17 cellular contexts compared by ENCODE assay signal in the genomic region with DNA sequence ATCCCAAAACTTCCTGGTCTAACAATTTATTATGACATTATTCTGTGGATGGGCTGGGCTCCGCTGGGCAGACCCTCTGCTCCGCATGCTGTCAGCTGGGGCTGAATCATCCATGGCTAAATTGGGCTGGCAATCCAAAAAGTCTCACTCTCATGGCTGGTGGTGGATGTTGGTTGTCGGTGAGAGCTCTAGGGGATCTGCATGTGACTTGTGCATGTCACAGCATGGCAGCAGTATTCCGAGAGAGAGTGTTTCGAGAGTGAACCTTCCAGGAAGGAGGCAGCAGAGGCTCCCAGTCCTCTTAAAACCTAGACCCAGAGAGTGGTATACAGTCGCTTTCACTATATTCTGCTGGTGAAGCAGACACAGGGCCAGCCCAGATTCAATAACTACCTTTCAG. TPM values are rescaled to one million over a fixed set of nuclear protein-coding genes. Genes with fewer than 3 reads are reported as not detected.
"Had no signal": no experiment of that assay in that cellular context is flagged by ENCODE, and none has a peak within 500 bp of the region (broad histone marks: within the 10 kb centered on the region; RNA-seq: fewer than 3 reads in every experiment).

No MANE protein-coding gene starts in this region.

- H3K9ac ChIP-seq: parathyroid adenoma had no signal

- H3K4me1 Mint-ChIP-seq: activated CD4-positive, alpha-beta T cell treated with anti-CD3 and anti-CD28 coated beads, Interleukin-2, amount 10 ng/mL, durations not matched to agents 24 days and 14 days; activated naive CD4-positive, alpha-beta T cell treated with anti-CD3 and anti-CD28 coated beads, Interleukin-2, amount 10 ng/mL, durations not matched to agents 7 days and 5 days; central memory CD8-positive, alpha-beta T cell; memory B cell had no signal

- H3K79me2 ChIP-seq: parathyroid adenoma had no signal

- H3K27ac Mint-ChIP-seq: activated CD4-positive, alpha-beta T cell treated with anti-CD3 and anti-CD28 coated beads, Interleukin-2, amount 10 ng/mL, durations not matched to agents 24 days and 14 days; activated naive CD4-positive, alpha-beta T cell treated with anti-CD3 and anti-CD28 coated beads, Interleukin-2, amount 10 ng/mL, durations not matched to agents 7 days and 5 days; activated T-helper 2 cell treated with anti-CD3 and anti-CD28 coated beads, Interferon-gamma antibody, Interleukin-2, Interleukin-4, amounts not matched to agents 10 μg/mL and 5 μg/mL and 100 μg/mL, durations not matched to agents 14 hours and 24 hours and 36 hours; dendritic cell treated with granulocyte-macrophage colony-stimulating factor and Interleukin-4, amounts not matched to agents 40 ng/mL and 50 ng/mL, for 4 days; memory B cell; stimulated activated memory B cell treated with anti-CD40 and anti-IgM and Interleukin-4, amounts not matched to agents 10 μg/mL and 1 μg/mL and 100 μg/mL, for 72 hours; type B pancreatic cell; WTC11 had no signal

- H2AFZ ChIP-seq: parathyroid adenoma had no signal

- H3K27me3 Mint-ChIP-seq: activated CD4-positive, alpha-beta T cell treated with anti-CD3 and anti-CD28 coated beads, Interleukin-2, amount 10 ng/mL, durations not matched to agents 24 days and 14 days; activated naive CD4-positive, alpha-beta T cell treated with anti-CD3 and anti-CD28 coated beads, Interleukin-2, amount 10 ng/mL, durations not matched to agents 7 days and 5 days; memory B cell; stimulated activated memory B cell treated with anti-CD40 and anti-IgM and Interleukin-4, amounts not matched to agents 10 μg/mL and 1 μg/mL and 100 μg/mL, for 72 hours; type B pancreatic cell had no signal

- H3K27ac ChIP-seq: parathyroid adenoma had no signal

- H3K4me3 Mint-ChIP-seq: activated CD4-positive, alpha-beta T cell treated with anti-CD3 and anti-CD28 coated beads, Interleukin-2, amount 10 ng/mL, durations not matched to agents 24 days and 14 days; activated naive CD4-positive, alpha-beta T cell treated with anti-CD3 and anti-CD28 coated beads, Interleukin-2, amount 10 ng/mL, durations not matched to agents 7 days and 5 days; central memory CD8-positive, alpha-beta T cell; dendritic cell treated with granulocyte-macrophage colony-stimulating factor and Interleukin-4, amounts not matched to agents 40 ng/mL and 50 ng/mL, for 4 days; memory B cell; neural crest cell; stimulated activated memory B cell treated with anti-CD40 and anti-IgM and Interleukin-4, amounts not matched to agents 10 μg/mL and 1 μg/mL and 100 μg/mL, for 72 hours; type B pancreatic cell; WTC11 had no signal

- DNase-seq: activated CD4-positive, alpha-beta T cell treated with anti-CD3 and anti-CD28 coated beads, Interleukin-2, amount 10 ng/mL, durations not matched to agents 24 days and 14 days; activated naive CD4-positive, alpha-beta T cell treated with anti-CD3 and anti-CD28 coated beads, Interleukin-2, amount 10 ng/mL, durations not matched to agents 7 days and 5 days; erythroblast; glutamatergic neuron; left colon had no signal

- H3K4me1 ChIP-seq: parathyroid adenoma had no signal

- H3K36me3 Mint-ChIP-seq: activated naive CD4-positive, alpha-beta T cell treated with anti-CD3 and anti-CD28 coated beads, Interleukin-2, amount 10 ng/mL, durations not matched to agents 7 days and 5 days; memory B cell; stimulated activated memory B cell treated with anti-CD40 and anti-IgM and Interleukin-4, amounts not matched to agents 10 μg/mL and 1 μg/mL and 100 μg/mL, for 72 hours; WTC11 had no signal

- H3K9me3 Mint-ChIP-seq: activated CD4-positive, alpha-beta T cell treated with anti-CD3 and anti-CD28 coated beads, Interleukin-2, amount 10 ng/mL, durations not matched to agents 24 days and 14 days; activated naive CD4-positive, alpha-beta T cell treated with anti-CD3 and anti-CD28 coated beads, Interleukin-2, amount 10 ng/mL, durations not matched to agents 7 days and 5 days; activated T-helper 2 cell treated with anti-CD3 and anti-CD28 coated beads, Interferon-gamma antibody, Interleukin-2, Interleukin-4, amounts not matched to agents 10 μg/mL and 5 μg/mL and 100 μg/mL, durations not matched to agents 14 hours and 24 hours and 36 hours; central memory CD8-positive, alpha-beta T cell; dendritic cell treated with granulocyte-macrophage colony-stimulating factor and Interleukin-4, amounts not matched to agents 40 ng/mL and 50 ng/mL, for 4 days; memory B cell; stimulated activated memory B cell treated with anti-CD40 and anti-IgM and Interleukin-4, amounts not matched to agents 10 μg/mL and 1 μg/mL and 100 μg/mL, for 72 hours; type B pancreatic cell; WTC11 had no signal

- ATAC-seq: left colon; SK-N-SH treated with all-trans-retinoic acid at 6 μM for 48 hours; stimulated activated memory B cell treated with anti-CD40 and anti-IgM and Interleukin-4, amounts not matched to agents 10 μg/mL and 1 μg/mL and 100 μg/mL, for 72 hours; WTC11 had no signal

RNA-seq across cellular contexts. Expression of gene RARB, which starts 9.9 kb away (rescaled TPM):
- total RNA-seq: activated CD4-positive, alpha-beta T cell treated with anti-CD3 and anti-CD28 coated beads, Interleukin-2, amount 10 ng/mL, durations not matched to agents 24 days and 14 days; activated CD8-positive, alpha-beta memory T cell treated with anti-CD3 and anti-CD28 coated beads for 36 hours; activated T-helper 2 cell treated with anti-CD3 and anti-CD28 coated beads, Interferon-gamma antibody, Interleukin-2, Interleukin-4, amounts not matched to agents 10 μg/mL and 5 μg/mL and 100 μg/mL, durations not matched to agents 14 hours and 24 hours and 36 hours; T-helper 1 cell treated with Interleukin-12 subunit alpha and Interleukin-12 subunit beta and Interleukin-4 antibody, amounts not matched to agents 30 ng/mL and 1 ng/mL, for 36 hours; WTC11 had no signal
